ENCODE assay signal across 26 cellular contexts in genomic region chr12:60259241-60259640, GRCh38.
"Had no signal": no experiment of that assay in that cellular context is flagged by ENCODE, and none has a peak within 500 bp of the region (broad histone marks: within the 10 kb centered on the region; RNA-seq: fewer than 3 reads in every experiment).

No MANE protein-coding gene starts in this region.

- H3K36me3 ChIP-seq: left lung, sigmoid colon, uterus had no signal

- H3K4me1 ChIP-seq: foreskin keratinocyte, left lung, sigmoid colon, uterus had no signal

- FAIRE-seq: endometrium had no signal

- H3K27ac Mint-ChIP-seq: activated CD4-positive, alpha-beta memory T cell treated with anti-CD3 and anti-CD28 coated beads, Interleukin-2, amount 10 ng/mL, durations not matched to agents 7 days and 5 days; activated CD4-positive, alpha-beta T cell treated with anti-CD3 and anti-CD28 coated beads, Interleukin-2, amount 10 ng/mL, durations not matched to agents 24 days and 14 days; activated naive CD4-positive, alpha-beta T cell treated with anti-CD3 and anti-CD28 coated beads, Interleukin-2, amount 10 ng/mL, durations not matched to agents 7 days and 5 days; activated T-cell treated with anti-CD3 and anti-CD28 coated beads, Interleukin-2, amount 50 U/mL, for 72 hours; dendritic cell treated with granulocyte-macrophage colony-stimulating factor and Interleukin-4, amounts not matched to agents 40 ng/mL and 50 ng/mL, for 4 days; immature natural killer cell; naive thymus-derived CD4-positive, alpha-beta T cell; stimulated activated naive B cell treated with anti-CD40 and anti-IgM and Interleukin-4, amounts not matched to agents 10 μg/mL and 1 μg/mL and 100 μg/mL, for 72 hours had no signal

- H3K36me3 Mint-ChIP-seq: activated naive CD4-positive, alpha-beta T cell treated with anti-CD3 and anti-CD28 coated beads, Interleukin-2, amount 10 ng/mL, durations not matched to agents 7 days and 5 days; immature natural killer cell; naive thymus-derived CD4-positive, alpha-beta T cell; stimulated activated naive B cell treated with anti-CD40 and anti-IgM and Interleukin-4, amounts not matched to agents 10 μg/mL and 1 μg/mL and 100 μg/mL, for 72 hours had no signal

- H3K9me3 Mint-ChIP-seq: activated CD4-positive, alpha-beta memory T cell treated with anti-CD3 and anti-CD28 coated beads, Interleukin-2, amount 10 ng/mL, durations not matched to agents 7 days and 5 days; activated CD4-positive, alpha-beta T cell treated with anti-CD3 and anti-CD28 coated beads, Interleukin-2, amount 10 ng/mL, durations not matched to agents 24 days and 14 days; activated naive CD4-positive, alpha-beta T cell treated with anti-CD3 and anti-CD28 coated beads, Interleukin-2, amount 10 ng/mL, durations not matched to agents 7 days and 5 days; activated T-cell treated with anti-CD3 and anti-CD28 coated beads, Interleukin-2, amount 50 U/mL, for 72 hours; neural crest cell had no signal

- H3K4me3 ChIP-seq: body of pancreas, hepatocyte, left lung, lung, sigmoid colon, smooth muscle cell, uterus had no signal

- ATAC-seq: activated CD4-positive, CD25-positive, alpha-beta regulatory T cell treated with anti-CD3 and anti-CD28 coated beads, Interleukin-2, amount 50 U/mL, for 24 hours; activated T-cell treated with anti-CD3 and anti-CD28 coated beads, Interleukin-2, amount 50 U/mL, for 72 hours; body of pancreas; foreskin keratinocyte; left lung; naive thymus-derived CD4-positive, alpha-beta T cell; stimulated activated naive B cell treated with anti-CD40 and anti-IgM and Interleukin-4, amounts not matched to agents 10 μg/mL and 1 μg/mL and 100 μg/mL, for 72 hours had no signal

- H3K4me1 Mint-ChIP-seq: activated CD4-positive, alpha-beta memory T cell treated with anti-CD3 and anti-CD28 coated beads, Interleukin-2, amount 10 ng/mL, durations not matched to agents 7 days and 5 days; activated CD4-positive, alpha-beta T cell treated with anti-CD3 and anti-CD28 coated beads, Interleukin-2, amount 10 ng/mL, durations not matched to agents 24 days and 14 days; activated naive CD4-positive, alpha-beta T cell treated with anti-CD3 and anti-CD28 coated beads, Interleukin-2, amount 10 ng/mL, durations not matched to agents 7 days and 5 days; immature natural killer cell; naive thymus-derived CD4-positive, alpha-beta T cell; neural crest cell; stimulated activated naive B cell treated with anti-CD40 and anti-IgM and Interleukin-4, amounts not matched to agents 10 μg/mL and 1 μg/mL and 100 μg/mL, for 72 hours had no signal

- H3K4me3 Mint-ChIP-seq: activated CD4-positive, alpha-beta memory T cell treated with anti-CD3 and anti-CD28 coated beads, Interleukin-2, amount 10 ng/mL, durations not matched to agents 7 days and 5 days; activated CD4-positive, alpha-beta T cell treated with anti-CD3 and anti-CD28 coated beads, Interleukin-2, amount 10 ng/mL, durations not matched to agents 24 days and 14 days; activated naive CD4-positive, alpha-beta T cell treated with anti-CD3 and anti-CD28 coated beads, Interleukin-2, amount 10 ng/mL, durations not matched to agents 7 days and 5 days; activated T-cell treated with anti-CD3 and anti-CD28 coated beads, Interleukin-2, amount 50 U/mL, for 72 hours; dendritic cell treated with granulocyte-macrophage colony-stimulating factor and Interleukin-4, amounts not matched to agents 40 ng/mL and 50 ng/mL, for 4 days; immature natural killer cell; naive thymus-derived CD4-positive, alpha-beta T cell; neural crest cell; stimulated activated naive B cell treated with anti-CD40 and anti-IgM and Interleukin-4, amounts not matched to agents 10 μg/mL and 1 μg/mL and 100 μg/mL, for 72 hours had no signal

- H3K27me3 ChIP-seq: body of pancreas, foreskin keratinocyte, hepatocyte, left lung, sigmoid colon, uterus had no signal

- H3K79me2 ChIP-seq: hepatocyte had no signal

- H3K27ac ChIP-seq: body of pancreas, foreskin keratinocyte, hepatocyte, left lung, sigmoid colon, uterus had no signal

- H2AFZ ChIP-seq: hepatocyte had no signal

- H3K9me3 ChIP-seq: body of pancreas, left lung, uterus had no signal

- DNase-seq: activated CD4-positive, alpha-beta memory T cell treated with anti-CD3 and anti-CD28 coated beads, Interleukin-2, amount 10 ng/mL, durations not matched to agents 7 days and 5 days; activated CD4-positive, alpha-beta T cell treated with anti-CD3 and anti-CD28 coated beads, Interleukin-2, amount 10 ng/mL, durations not matched to agents 24 days and 14 days; activated effector memory CD4-positive, alpha-beta T cell treated with Interleukin-2 at 50 U/mL for 16 hours; activated naive CD4-positive, alpha-beta T cell treated with anti-CD3 and anti-CD28 coated beads, Interleukin-2, amount 10 ng/mL, durations not matched to agents 7 days and 5 days; activated T-cell treated with anti-CD3 and anti-CD28 coated beads, Interleukin-2, amount 50 U/mL, for 72 hours; body of pancreas; effector CD4-positive, alpha-beta T cell; foreskin keratinocyte; immature natural killer cell; kidney glomerular epithelial cell; left lung; naive thymus-derived CD4-positive, alpha-beta T cell; occipital lobe; sigmoid colon; stimulated activated CD4-positive, alpha-beta T cell treated with anti-CD3 and anti-CD28 coated beads, Interleukin-15, amount 100 ng/mL, for 24 hours; stimulated activated CD8-positive, alpha-beta memory T cell treated with anti-CD3 and anti-CD28 coated beads, Interleukin-4, amount 100 ng/mL, for 48 hours; stimulated activated naive B cell treated with anti-CD40 and anti-IgM and Interleukin-4, amounts not matched to agents 10 μg/mL and 1 μg/mL and 100 μg/mL, for 72 hours; trophoblast cell; uterus had no signal

- H3K4me2 ChIP-seq: hepatocyte, smooth muscle cell had no signal

- H3K27me3 Mint-ChIP-seq: activated CD4-positive, alpha-beta memory T cell treated with anti-CD3 and anti-CD28 coated beads, Interleukin-2, amount 10 ng/mL, durations not matched to agents 7 days and 5 days; activated CD4-positive, alpha-beta T cell treated with anti-CD3 and anti-CD28 coated beads, Interleukin-2, amount 10 ng/mL, durations not matched to agents 24 days and 14 days; activated naive CD4-positive, alpha-beta T cell treated with anti-CD3 and anti-CD28 coated beads, Interleukin-2, amount 10 ng/mL, durations not matched to agents 7 days and 5 days; dendritic cell treated with granulocyte-macrophage colony-stimulating factor and Interleukin-4, amounts not matched to agents 40 ng/mL and 50 ng/mL, for 4 days; naive thymus-derived CD4-positive, alpha-beta T cell; stimulated activated naive B cell treated with anti-CD40 and anti-IgM and Interleukin-4, amounts not matched to agents 10 μg/mL and 1 μg/mL and 100 μg/mL, for 72 hours had no signal
